ENCODE assay signal across 17 cellular contexts in the genomic region with DNA sequence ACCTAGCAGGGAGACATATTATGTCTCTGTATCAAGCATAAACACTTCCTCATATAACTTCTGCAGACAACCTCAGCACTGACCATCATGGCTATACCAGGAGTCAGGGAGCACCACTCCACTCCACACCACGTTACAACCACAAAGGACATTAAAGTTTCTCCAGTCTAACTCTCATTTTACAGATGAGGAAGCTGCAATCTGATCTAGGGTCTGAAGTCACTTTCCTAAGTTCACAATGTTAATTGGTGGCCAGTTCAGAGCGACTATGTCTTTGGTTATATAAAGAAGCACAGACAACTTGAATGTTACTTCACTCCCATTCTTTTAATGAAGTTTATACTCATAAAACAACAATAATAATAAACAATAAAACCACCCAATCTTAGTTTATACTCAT.
DNase-seq lines count a peak whose midpoint lies in the region; TF ChIP-seq lines count a peak whose summit lies in the region.
"Had no signal": no experiment of that assay in that cellular context is flagged by ENCODE, and none has a peak within 500 bp of the region (broad histone marks: within the 10 kb centered on the region; RNA-seq: fewer than 3 reads in every experiment).

No MANE protein-coding gene starts in this region.

- H3K27me3 ChIP-seq in Karpas-422 (ENCODE audit: low read length), result no peaks in the 10 kb centered on the region

- H2AFZ ChIP-seq in Karpas-422 (ENCODE audit: low read length), result no peak overlapping the region; the same call in 1 of the 2 replicates
- peak overlapping the region; percentile 95 for H2AFZ ChIP-seq in OCI-LY7 (ENCODE audit: low read length)
- H2AFZ ChIP-seq: GM23248 had no signal

- no peak for TF ChIP-seq CTCF in OCI-LY7 (conservative IDR thresholded peaks at IDR 0.05; ENCODE audit: low read length)

- no peaks in the 10 kb centered on the region for H4K20me1 ChIP-seq in Karpas-422 (ENCODE audit: insufficient read depth, low read depth, low read length)
- no peaks in the 10 kb centered on the region for H4K20me1 ChIP-seq in OCI-LY7 (ENCODE audit: insufficient read depth, low read length)

- intact Hi-C loops in OCI-LY7 (cut with micrococcal nuclease; ENCODE audit: unreplicated experiment), result no loop called here

- peak overlapping the region; percentile 67 for H3K9ac ChIP-seq in Karpas-422 (ENCODE audit: low read length)
- H3K9ac ChIP-seq: GM23248 had no signal

- peaks cover 95% of the 10 kb centered on the region for H3K4me1 ChIP-seq in Karpas-422 (ENCODE audit: low read length)
- peaks cover 21% of the 10 kb centered on the region for H3K4me1 ChIP-seq in OCI-LY7 (ENCODE audit: insufficient read depth, low read length, poor library complexity, severe bottlenecking)
- H3K4me1 ChIP-seq: A549 had no signal

- H3K79me2 ChIP-seq in Karpas-422 (ENCODE audit: low read length) (no peaks in the 10 kb centered on the region), OCI-LY7 (ENCODE audit: insufficient read depth, low read depth, low read length) (no peaks in the 10 kb centered on the region)

- H3K9me3 ChIP-seq in Karpas-422 (ENCODE audit: low read length), result peaks cover 5% of the 10 kb centered on the region; the same call in 1 of the 2 replicates
- peaks cover 52% of the 10 kb centered on the region for H3K9me3 ChIP-seq in OCI-LY7 (ENCODE audit: low read length)
- H3K9me3 ChIP-seq: A549 had no signal

- H3K9me2 ChIP-seq in Karpas-422 (replicated peaks; ENCODE audit: insufficient read depth, low read length) (no peaks in the 10 kb centered on the region), OCI-LY7 (ENCODE audit: insufficient read depth, low read length) (no peaks in the 10 kb centered on the region)

- POLR2A ChIA-PET in OCI-LY7 (lab: Charles Lee), result interaction anchor here (0.6 to 2.6 kb wide), 9 partner anchors 10 to 48 kb away, joined by 3 to 56 read pairs (median 4); no protein-coding TSS in a partner anchor

- no TSS peak for BruUV-seq in OCI-LY7 (replicated peaks; lab: Mats Ljungman, UMichigan)

- H3K4me2 ChIP-seq in Karpas-422 (ENCODE audit: low read depth, low read length, poor library complexity, severe bottlenecking), result peak overlapping the region; percentile 56
- H3K4me2 ChIP-seq in OCI-LY7 (ENCODE audit: low read length), result peak overlapping the region; percentile 2; the same call in 1 of the 2 replicates
- H3K4me2 ChIP-seq: A549 had no signal

- H3K4me3 ChIP-seq in Karpas-422 (ENCODE audit: low read length) (peak overlapping the region; percentile 8), OCI-LY7 (ENCODE audit: low read depth, low read length, poor library complexity, severe bottlenecking) (no peak overlapping the region)
- H3K4me3 ChIP-seq: A549, GM23248 had no signal

- DNase-seq in EH (ENCODE audit: low read depth), result peak; percentile 13
- peak; percentile 89 for DNase-seq in Karpas-422
- DNase-seq in OCI-LY7 (ENCODE audit: low spot score), result no peak
- peak; percentile 15 for DNase-seq in left kidney (ENCODE audit: low read depth, low spot score)
- no peak for DNase-seq in DMS79 treated with DMSO at 0.1 percent for 48 hours (lab: John Stamatoyannopoulos, UW)
- no peak for DNase-seq in stimulated activated CD4-positive, alpha-beta T cell treated with anti-CD3 and anti-CD28 coated beads, Interleukin-2, amount 100 ng/mL, for 24 hours
- DNase-seq in mesenteric fat pad (ENCODE audit: low spot score), result no peak
- DNase-seq: AML-193; CD4-positive, alpha-beta T cell; DMS153; DMS79; EL; H7 had no signal

- H3K36me3 ChIP-seq in Karpas-422 (ENCODE audit: insufficient read depth, low read length) (peaks cover 9% of the 10 kb centered on the region), OCI-LY7 (ENCODE audit: insufficient read depth, low read length) (peaks cover 24% of the 10 kb centered on the region)

- CTCF ChIA-PET in OCI-LY7 (lab: Charles Lee; ENCODE audit: unreplicated experiment), result no interaction called here

- H3K27ac ChIP-seq in Karpas-422 (ENCODE audit: low read length) (peak overlapping the region; percentile 98), OCI-LY7 (ENCODE audit: low read depth, low read length, poor library complexity, severe bottlenecking) (no peak overlapping the region)
- H3K27ac ChIP-seq: 22Rv1, A549, C4-2B, GM23248 had no signal

Comparison
In these comparisons a context has a peak if more than half of its experiments do, and no peak if none do; other contexts are left out.
1. DNase-seq: peak in EH (single experiment), Karpas-422 (single experiment) and left kidney (single experiment); none in OCI-LY7 (single experiment), DMS79 treated with DMSO at 0.1 percent for 48 hours (single experiment), stimulated activated CD4-positive, alpha-beta T cell treated with anti-CD3 and anti-CD28 coated beads, Interleukin-2, amount 100 ng/mL, for 24 hours (0 of 2) and mesenteric fat pad (single experiment).